1 cellular context compared by ENCODE assay signal in genomic region chr9:137313326-137313920, GRCh38.
TF ChIP-seq lines count a peak whose summit lies in the region.

No MANE protein-coding gene starts in this region.

TF ChIP-seq in HepG2, 621 proteins besides CTCF, POLR2A, EP300 and RAD21 (continues in another document):
- TF ChIP-seq PHF8 (CRISPR knock-in tag; IDR thresholded peaks at IDR 0.05) (peak; percentile 20; the same call in 1 of the 2 replicates), ZNF512 (CRISPR knock-in tag; IDR thresholded peaks at IDR 0.05) (no peak), ZFY (CRISPR knock-in tag; IDR thresholded peaks at IDR 0.05) (peak; percentile 49; the same call in 1 of the 2 replicates), PHF21A (CRISPR knock-in tag; IDR thresholded peaks at IDR 0.05) (0 out of 2 replicates have a peak, but pooled peaks have one; percentile 35), SOX5 (CRISPR knock-in tag; IDR thresholded peaks at IDR 0.05; ENCODE audit: borderline replicate concordance) (no peak), ZNF747 (CRISPR knock-in tag; IDR thresholded peaks at IDR 0.05; ENCODE audit: borderline replicate concordance) (no peak), ZFX (CRISPR knock-in tag; IDR thresholded peaks at IDR 0.05; ENCODE audit: low read depth) (peak; percentile 38), RBFOX2 (IDR thresholded peaks at IDR 0.05; ENCODE audit: low read depth, low read length) (no peak), ZFP90 (CRISPR knock-in tag; IDR thresholded peaks at IDR 0.05; ENCODE audit: borderline replicate concordance) (no peak), HNF4G (IDR thresholded peaks at IDR 0.05; ENCODE audit: borderline replicate concordance, low read depth, low read length) (0 out of 2 replicates have a peak, but pooled peaks have one; percentile 23), HNF4G (CRISPR knock-in tag; IDR thresholded peaks at IDR 0.05; ENCODE audit: borderline replicate concordance, low read depth) (no peak), FOXK1 (CRISPR knock-in tag; IDR thresholded peaks at IDR 0.05; ENCODE audit: borderline replicate concordance, low read depth) (no peak), PATZ1 (CRISPR knock-in tag; IDR thresholded peaks at IDR 0.05) (0 out of 2 replicates have a peak, but pooled peaks have one; percentile 42), ZBTB38 (CRISPR knock-in tag; IDR thresholded peaks at IDR 0.05) (no peak), ZNF331 (CRISPR knock-in tag; IDR thresholded peaks at IDR 0.05) (no peak), HNRNPL (IDR thresholded peaks at IDR 0.05; ENCODE audit: low read depth, low read length) (0 out of 2 replicates have a peak, but pooled peaks have one; percentile 38), KLF12 (CRISPR knock-in tag; IDR thresholded peaks at IDR 0.05; ENCODE audit: borderline replicate concordance) (no peak), BRF2 (CRISPR knock-in tag; IDR thresholded peaks at IDR 0.05) (no peak), ZNF142 (CRISPR knock-in tag; IDR thresholded peaks at IDR 0.05) (no peak), ZNF451 (CRISPR knock-in tag; IDR thresholded peaks at IDR 0.05) (no peak), ZNF512B (CRISPR knock-in tag; IDR thresholded peaks at IDR 0.05; ENCODE audit: borderline replicate concordance) (0 out of 2 replicates have a peak, but pooled peaks have one; percentile 53), TFDP2 (CRISPR knock-in tag; IDR thresholded peaks at IDR 0.05) (no peak), PTBP1 (IDR thresholded peaks at IDR 0.05; ENCODE audit: low read depth, low read length, poor library complexity, severe bottlenecking) (no peak), HIC2 (CRISPR knock-in tag; IDR thresholded peaks at IDR 0.05; ENCODE audit: low read depth) (no peak), NR2C2 (CRISPR knock-in tag; IDR thresholded peaks at IDR 0.05; ENCODE audit: borderline replicate concordance) (0 out of 2 replicates have a peak, but pooled peaks have one; percentile 29), SP1 (IDR thresholded peaks at IDR 0.05) (no peak), SP1 (CRISPR knock-in tag; IDR thresholded peaks at IDR 0.05) (no peak), CSRNP2 (CRISPR knock-in tag; conservative IDR thresholded peaks at IDR 0.05; ENCODE audit: low read depth) (no peak), HMG20A (CRISPR knock-in tag; IDR thresholded peaks at IDR 0.05; ENCODE audit: borderline replicate concordance) (no peak), IKZF1 (IDR thresholded peaks at IDR 0.05) (no peak), ZNF687 (CRISPR knock-in tag; IDR thresholded peaks at IDR 0.05) (0 out of 2 replicates have a peak, but pooled peaks have one; percentile 4), DPF2 (CRISPR knock-in tag; IDR thresholded peaks at IDR 0.05; ENCODE audit: borderline replicate concordance, low read depth) (no peak), SOX6 (IDR thresholded peaks at IDR 0.05) (no peak), SOX6 (CRISPR knock-in tag; IDR thresholded peaks at IDR 0.05) (0 out of 2 replicates have a peak, but pooled peaks have one; percentile 27)
